Comparison of ENCODE assay signal across 28 cellular contexts in genomic region chr13:93420206-93420605, GRCh38.
"Had no signal": no experiment of that assay in that cellular context is flagged by ENCODE, and none has a peak within 500 bp of the region (broad histone marks: within the 10 kb centered on the region; RNA-seq: fewer than 3 reads in every experiment).

No MANE protein-coding gene starts in this region.

- DNase-seq: activated B cell treated with CpG ODN at 0.5 μM for 24 hours; activated CD4-positive, alpha-beta T cell treated with anti-CD3 and anti-CD28 coated beads for 48 hours; activated CD4-positive, alpha-beta T cell treated with anti-CD3 and anti-CD28 coated beads, Interleukin-2, amount 50 U/mL, for 1 hour; activated CD4-positive, alpha-beta T cell treated with anti-CD3 and anti-CD28 coated beads, Interleukin-2, amount 50 U/mL, for 48 hours; activated CD8-positive, alpha-beta memory T cell treated with anti-CD3 and anti-CD28 coated beads for 24 hours; activated effector memory CD4-positive, alpha-beta T cell treated with Interleukin-2 at 50 U/mL for 16 hours; activated gamma-delta T cell treated with Interleukin-2 at 50 U/mL for 16 hours; activated naive CD4-positive, alpha-beta T cell treated with anti-CD3 and anti-CD28 coated beads, Interleukin-2, amount 50 U/mL, for 16 hours; activated naive CD4-positive, alpha-beta T cell treated with Interleukin-2 at 50 U/mL for 16 hours; activated T-cell treated with anti-CD3 and anti-CD28 coated beads, Interleukin-2, amount 50 U/mL, for 4 hours; amniotic stem cell; anterior cingulate cortex; brain microvascular endothelial cell; dorsolateral prefrontal cortex; effector memory CD4-positive, alpha-beta T cell; foreskin fibroblast; T-helper 17 cell had no signal

- H3K4me3 Mint-ChIP-seq: activated B cell treated with CpG ODN at 0.5 μM for 24 hours; activated CD8-positive, alpha-beta T cell treated with anti-CD3 and anti-CD28 coated beads for 36 hours; activated naive CD8-positive, alpha-beta T cell; activated T-cell treated with anti-CD3 and anti-CD28 coated beads, Interleukin-2, amount 50 U/mL, for 4 hours; activated T-helper 17 cell treated with anti-CD3 and anti-CD28 coated beads, Interleukin-2, amount 50 U/mL, for 72 hours; central memory CD8-positive, alpha-beta T cell; dendritic cell treated with granulocyte-macrophage colony-stimulating factor and Interleukin-4, amounts not matched to agents 40 ng/mL and 50 ng/mL, for 4 days; endodermal cell; T-helper 17 cell; T-helper 2 cell treated with Interferon-gamma antibody and Interleukin-4, amounts not matched to agents 5 μg/mL and 100 μg/mL, for 36 hours had no signal

- H3K9me3 Mint-ChIP-seq: activated B cell treated with CpG ODN at 0.5 μM for 24 hours; activated CD8-positive, alpha-beta T cell treated with anti-CD3 and anti-CD28 coated beads for 36 hours; activated T-cell treated with anti-CD3 and anti-CD28 coated beads, Interleukin-2, amount 50 U/mL, for 4 hours; activated T-helper 17 cell treated with anti-CD3 and anti-CD28 coated beads, Interleukin-2, amount 50 U/mL, for 72 hours; central memory CD8-positive, alpha-beta T cell; dendritic cell treated with granulocyte-macrophage colony-stimulating factor and Interleukin-4, amounts not matched to agents 40 ng/mL and 50 ng/mL, for 4 days; endodermal cell; T-helper 2 cell treated with Interferon-gamma antibody and Interleukin-4, amounts not matched to agents 5 μg/mL and 100 μg/mL, for 36 hours had no signal

- H3K4me1 Mint-ChIP-seq: activated B cell treated with CpG ODN at 0.5 μM for 24 hours; activated T-helper 17 cell treated with anti-CD3 and anti-CD28 coated beads, Interleukin-2, amount 50 U/mL, for 72 hours; central memory CD8-positive, alpha-beta T cell; T-helper 17 cell had no signal

- H3K36me3 ChIP-seq: brain microvascular endothelial cell had no signal

- ATAC-seq: activated CD4-positive, CD25-positive, alpha-beta regulatory T cell treated with anti-CD3 and anti-CD28 coated beads, Interleukin-2, amount 50 U/mL, for 24 hours; activated CD8-positive, alpha-beta T cell treated with anti-CD3 and anti-CD28 coated beads for 36 hours; activated T-cell treated with anti-CD3 and anti-CD28 coated beads, Interleukin-2, amount 50 U/mL, for 4 hours; activated T-helper 17 cell treated with anti-CD3 and anti-CD28 coated beads, Interleukin-2, amount 50 U/mL, for 72 hours; esophagus mucosa; T-helper 17 cell had no signal

- H3K27ac Mint-ChIP-seq: activated B cell treated with CpG ODN at 0.5 μM for 24 hours; activated CD8-positive, alpha-beta T cell treated with anti-CD3 and anti-CD28 coated beads for 36 hours; activated naive CD8-positive, alpha-beta T cell; activated T-helper 17 cell treated with anti-CD3 and anti-CD28 coated beads, Interleukin-2, amount 50 U/mL, for 72 hours; dendritic cell treated with granulocyte-macrophage colony-stimulating factor and Interleukin-4, amounts not matched to agents 40 ng/mL and 50 ng/mL, for 4 days; endodermal cell; T-helper 17 cell; T-helper 2 cell treated with Interferon-gamma antibody and Interleukin-4, amounts not matched to agents 5 μg/mL and 100 μg/mL, for 36 hours had no signal

- H3K4me3 ChIP-seq: coronary artery, dorsolateral prefrontal cortex had no signal

- H3K27me3 Mint-ChIP-seq: activated B cell treated with CpG ODN at 0.5 μM for 24 hours; activated CD8-positive, alpha-beta T cell treated with anti-CD3 and anti-CD28 coated beads for 36 hours; activated T-helper 17 cell treated with anti-CD3 and anti-CD28 coated beads, Interleukin-2, amount 50 U/mL, for 72 hours; central memory CD8-positive, alpha-beta T cell; dendritic cell treated with granulocyte-macrophage colony-stimulating factor and Interleukin-4, amounts not matched to agents 40 ng/mL and 50 ng/mL, for 4 days; T-helper 17 cell had no signal

- H3K27ac ChIP-seq: brain microvascular endothelial cell, coronary artery, dorsolateral prefrontal cortex, VCaP had no signal

- H3K36me3 Mint-ChIP-seq: activated naive CD8-positive, alpha-beta T cell had no signal

- H3K27me3 ChIP-seq: brain microvascular endothelial cell, dorsolateral prefrontal cortex had no signal
